In the genomic region with DNA sequence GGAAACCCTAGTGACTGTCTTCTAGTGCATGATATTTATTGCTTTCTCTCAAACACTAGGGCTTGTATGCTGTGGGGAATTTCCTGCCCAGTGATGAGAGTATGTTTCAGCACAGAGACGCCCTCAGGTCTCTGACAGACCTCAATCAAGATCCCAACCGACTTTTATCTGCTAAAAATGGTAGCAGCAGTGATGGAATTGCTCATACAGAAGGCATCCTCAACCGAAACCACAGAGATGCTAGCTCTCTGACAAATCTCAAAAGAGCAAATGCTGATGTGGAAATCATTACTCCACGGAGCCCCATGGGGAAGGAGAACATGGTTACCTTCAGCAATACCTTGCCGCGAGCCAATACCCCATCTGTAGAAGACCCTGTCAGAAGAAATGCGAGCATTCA, we compare ENCODE assay signal across 18 cellular contexts. TPM values are rescaled to one million over a fixed set of nuclear protein-coding genes. Genes with fewer than 3 reads are reported as not detected.
A peak's percentile ranks its signal among the peaks of the same experiment; 100 is the strongest.
DNase-seq lines count a peak whose midpoint lies in the region; ATAC-seq lines count a peak whose summit lies in the region.
"Had no signal": no experiment of that assay in that cellular context is flagged by ENCODE, and none has a peak within 500 bp of the region (broad histone marks: within the 10 kb centered on the region; RNA-seq: fewer than 3 reads in every experiment).

No MANE protein-coding gene starts in this region.

- no peak for ATAC-seq in HG02981 (IDR thresholded peaks at IDR 0.05; ENCODE audit: unreplicated experiment)

- DNase-seq in A172 (ENCODE audit: low spot score) (peak; percentile 30), ELR (ENCODE audit: low read depth) (peak; percentile 35), NCI-H226 (peak; percentile 71), fibroblast of peridontal ligament (ENCODE audit: extremely low read depth) (peak; percentile 46), islet precursor cell (no peak), putamen (ENCODE audit: low spot score) (no peak), NCI-H748 (lab: John Stamatoyannopoulos, UW; ENCODE audit: unreplicated experiment) (no peak)
- DNase-seq: 8988T; CD4-positive, CD25-positive, alpha-beta regulatory T cell; DMS53; GDM1; GOT3; NCI-H1048; NCI-H2171; NCI-H510A; Peyer's patch; SHP77 treated with DMSO at 0.1 percent for 48 hours had no signal

RNA-seq across cellular contexts. Expression of a gene that starts 41.3 kb away (rescaled TPM):
- total RNA-seq in A172 (2014; rRNA removed; shearing (Covaris generic)): 0.29 and 0.57 TPM in 2 replicates
- total RNA-seq: CD4-positive, CD25-positive, alpha-beta regulatory T cell; Peyer's patch had no signal

Comparison
In these comparisons a context has a peak if more than half of its experiments do, and no peak if none do; other contexts are left out.
1. DNase-seq: peak in A172 (single experiment), ELR (single experiment), NCI-H226 (single experiment) and fibroblast of peridontal ligament (single experiment); none in islet precursor cell (single experiment), putamen (single experiment) and NCI-H748 (single experiment).